Comparison of ENCODE assay signal across 22 cellular contexts in genomic region chr3:120163023-120163422, GRCh38.
A peak's percentile ranks its signal among the peaks of the same experiment; 100 is the strongest.
DNase-seq lines count a peak whose midpoint lies in the region; ATAC-seq and TF ChIP-seq lines count a peak whose summit lies in the region.
"Had no signal": no experiment of that assay in that cellular context is flagged by ENCODE, and none has a peak within 500 bp of the region (broad histone marks: within the 10 kb centered on the region; RNA-seq: fewer than 3 reads in every experiment).

No MANE protein-coding gene starts in this region.

- ATAC-seq in IMR-90 (ENCODE audit: low read depth) (no peak), mucosa of descending colon (peak; percentile 39), GM19351 (IDR thresholded peaks at IDR 0.05; ENCODE audit: unreplicated experiment) (no peak)
- ATAC-seq: PC-3, T-cell had no signal

- no peak overlapping the region for H3K4me2 ChIP-seq in IMR-90 (ENCODE audit: low read depth, low read length)

- in situ Hi-C loops in IMR-90 (cut with MboI; ENCODE audit: low sequenced_read_pairs), result no loop called here

- H3K23ac ChIP-seq in IMR-90 (ENCODE audit: low read depth, low read length), result no peak overlapping the region

- peak overlapping the region; percentile 63 for H4K91ac ChIP-seq in IMR-90 (ENCODE audit: insufficient read depth, low read depth, low read length)

- no TSS peak for BruUV-seq in IMR-90 (replicated peaks; lab: Mats Ljungman, UMichigan)

- H2BK5ac ChIP-seq in IMR-90 (ENCODE audit: low read depth, low read length, poor library complexity, severe bottlenecking), result no peak overlapping the region

- intact Hi-C loops in IMR-90 (cut with micrococcal nuclease), result no loop called here
- intact Hi-C loops in mucosa of descending colon (cut with DNase I, micrococcal nuclease), result no loop called here

- H3K56ac ChIP-seq in IMR-90 (ENCODE audit: extremely low read depth, insufficient read depth, low read length), result no peak overlapping the region

- peak overlapping the region; percentile 75 for H3K18ac ChIP-seq in IMR-90 (ENCODE audit: low read depth, low read length)

- H3K4me3 ChIP-seq in IMR-90 (ENCODE audit: insufficient read depth, low read depth, low read length), result no peak overlapping the region
- peak overlapping the region; percentile 27 for H3K4me3 ChIP-seq in endodermal cell (ENCODE audit: low read length)
- H3K4me3 ChIP-seq in mucosa of descending colon, result no peak overlapping the region
- H3K4me3 ChIP-seq: GM23248, HAP-1 had no signal

- H3K36me3 ChIP-seq in IMR-90 (ENCODE audit: control insufficient read depth, insufficient read depth, low read length), result no peaks in the 10 kb centered on the region
- H3K36me3 ChIP-seq in endodermal cell (ENCODE audit: control insufficient read depth, insufficient read depth, low read length), result no peaks in the 10 kb centered on the region
- no peaks in the 10 kb centered on the region for H3K36me3 ChIP-seq in mucosa of descending colon (ENCODE audit: low read depth)
- H3K36me3 ChIP-seq: HAP-1 had no signal

- peaks cover 20% of the 10 kb centered on the region for H3K4me1 ChIP-seq in IMR-90 (ENCODE audit: control insufficient read depth, insufficient read depth, low read length)
- no peaks in the 10 kb centered on the region for H3K4me1 ChIP-seq in endodermal cell (ENCODE audit: control insufficient read depth, insufficient read depth, low read length)
- no peaks in the 10 kb centered on the region for H3K4me1 ChIP-seq in mucosa of descending colon (ENCODE audit: low read depth)
- H3K4me1 ChIP-seq: HAP-1 had no signal

- no peak overlapping the region for H2AFZ ChIP-seq in IMR-90 (replicated peaks; ENCODE audit: low read length, poor library complexity)
- H2AFZ ChIP-seq: GM23248 had no signal

- DNase-seq in IMR-90 (no peak), endodermal cell (no peak), mucosa of descending colon (no peak), GM10248 (ENCODE audit: extremely low spot score) (no peak), NOMO-1 (lab: John Stamatoyannopoulos, UW; ENCODE audit: unreplicated experiment in 2 of 2) (no peak), DMS79 treated with DMSO at 0.1 percent for 48 hours (lab: John Stamatoyannopoulos, UW) (no peak)
- DNase-seq: DMS 273 treated with DMSO at 0.1 percent for 48 hours, DND-41, NCI-H1105, NCI-H146, NCI-H2029 treated with DMSO at 0.1 percent for 48 hours, NCI-H2171 treated with DMSO at 0.1 percent for 48 hours, NCI-H524 treated with DMSO at 0.1 percent for 48 hours, NCI-H82, PC-3, T-cell had no signal

- TF ChIP-seq RAD21 in IMR-90 (IDR thresholded peaks at IDR 0.05; ENCODE audit: low read length), result no peak

- H3K14ac ChIP-seq in IMR-90 (replicated peaks; ENCODE audit: low read depth, low read length), result peak overlapping the region; percentile 48; the same call in 1 of the 2 replicates

- H3K4ac ChIP-seq in IMR-90 (ENCODE audit: low read depth, low read length), result peak overlapping the region; percentile 34; the same call in 1 of the 2 replicates

- H3K4me3 Mint-ChIP-seq in endodermal cell, result peak overlapping the region; percentile 4
- H3K4me3 Mint-ChIP-seq: B cell, T-cell had no signal

- dilution Hi-C loops in IMR-90 (cut with HindIII; ENCODE audit: low sequenced_read_pairs, unreplicated experiment), result no loop called here

- peak overlapping the region; percentile 40; the same call in 1 of the 2 replicates for H4K5ac ChIP-seq in IMR-90 (ENCODE audit: low read depth, low read length)

- H3K27me3 ChIP-seq in IMR-90 (ENCODE audit: control insufficient read depth, insufficient read depth, low read length) (no peaks in the 10 kb centered on the region), endodermal cell (ENCODE audit: control insufficient read depth, insufficient read depth, low read length, poor library complexity, severe bottlenecking) (no peaks in the 10 kb centered on the region)

- no peaks in the 10 kb centered on the region for H4K20me1 ChIP-seq in IMR-90 (ENCODE audit: insufficient read depth, low read length)

- no peaks in the 10 kb centered on the region for H3K79me1 ChIP-seq in IMR-90 (ENCODE audit: low read depth in 1 of 2, low read length in 2 of 2)

- peak overlapping the region; percentile 84 for H2BK120ac ChIP-seq in IMR-90 (ENCODE audit: low read depth, low read length)

- H2BK15ac ChIP-seq in IMR-90 (ENCODE audit: low read depth, low read length), result peak overlapping the region; percentile 70; the same call in 1 of the 3 replicates

- no peaks in the 10 kb centered on the region for H3K9me3 Mint-ChIP-seq in endodermal cell
- H3K9me3 Mint-ChIP-seq: T-cell had no signal

- CTCF ChIA-PET in IMR-90 (lab: Yijun Ruan, JAX) (no interaction called here), GM10248 (lab: Yijun Ruan, JAX) (no interaction called here)

- H3K9me1 ChIP-seq in IMR-90 (ENCODE audit: insufficient read depth, low read length), result peaks cover 5% of the 10 kb centered on the region

- no peaks in the 10 kb centered on the region for H3K9me3 ChIP-seq in IMR-90 (ENCODE audit: control insufficient read depth, insufficient read depth, low read length)
- no peaks in the 10 kb centered on the region for H3K9me3 ChIP-seq in endodermal cell (ENCODE audit: control insufficient read depth, low read length)
- no peaks in the 10 kb centered on the region for H3K9me3 ChIP-seq in mucosa of descending colon
- H3K9me3 ChIP-seq: HAP-1 had no signal

- H3K27ac ChIP-seq in 22Rv1 (peak overlapping the region; percentile 64), IMR-90 (ENCODE audit: insufficient read depth, low read length) (no peak overlapping the region), endodermal cell (ENCODE audit: low read depth, low read length) (no peak overlapping the region)

- no peak overlapping the region for H2AK9ac ChIP-seq in IMR-90 (replicated peaks; ENCODE audit: low read depth, low read length, poor library complexity)

- peaks cover 21% of the 10 kb centered on the region for H3K4me1 Mint-ChIP-seq in endodermal cell
- H3K4me1 Mint-ChIP-seq: T-cell had no signal

- H3K9ac ChIP-seq in IMR-90 (ENCODE audit: low read depth, low read length) (no peak overlapping the region), endodermal cell (ENCODE audit: extremely low read depth, low read length, poor library complexity, severe bottlenecking) (no peak overlapping the region)
- H3K9ac ChIP-seq: GM23248 had no signal

- no peaks in the 10 kb centered on the region for H3K27me3 Mint-ChIP-seq in endodermal cell (ENCODE audit: insufficient read depth)
- H3K27me3 Mint-ChIP-seq: IgD-negative memory B cell had no signal

- H2AK5ac ChIP-seq in IMR-90 (ENCODE audit: low read depth, low read length), result peak overlapping the region; percentile 61; the same call in 1 of the 2 replicates

- H2BK20ac ChIP-seq in IMR-90 (ENCODE audit: low read depth, low read length), result peak overlapping the region; percentile 49; the same call in 1 of the 2 replicates

- no peak for TF ChIP-seq POLR2A in IMR-90 (IDR thresholded peaks at IDR 0.05; ENCODE audit: low read depth, low read length)

- H3K27ac Mint-ChIP-seq in endodermal cell, result peak overlapping the region; percentile 11
- H3K27ac Mint-ChIP-seq: B cell, IgD-negative memory B cell, T-cell had no signal

- POLR2A ChIA-PET in IMR-90 (lab: Charles Lee; ENCODE audit: unreplicated experiment) (no interaction called here), GM10248 (lab: Yijun Ruan, JAX) (no interaction called here)

- H3K36me3 Mint-ChIP-seq in endodermal cell (ENCODE audit: low read depth), result no peaks in the 10 kb centered on the region
- H3K36me3 Mint-ChIP-seq: IgD-negative memory B cell, T-cell had no signal

- TF ChIP-seq CTCF in 22Rv1 (IDR thresholded peaks at IDR 0.05) (no peak), IMR-90 (conservative IDR thresholded peaks at IDR 0.05; ENCODE audit: low read depth, low read length) (no peak), endodermal cell (conservative IDR thresholded peaks at IDR 0.05) (no peak), mucosa of descending colon (IDR thresholded peaks at IDR 0.05) (no peak), GM10248 (IDR thresholded peaks at IDR 0.05; ENCODE audit: control extremely low read depth, extremely low read depth, low read depth, missing control alignments) (no peak)

- no peak overlapping the region for H4K8ac ChIP-seq in IMR-90 (ENCODE audit: low read depth in 2 of 2, low read length in 2 of 2)

- 100% methylated on average over 2 of the region's 4 CpGs; no CpG with 5 or more reads in 1 of the 2 experiments for WGBS in IMR-90 (ENCODE audit: extremely low coverage in 2 of 2, insufficient read length in 1 of 2), 2 experiments
- 82 to 100% methylated on average over 1 to 4 of the region's 4 CpGs for WGBS in endodermal cell (ENCODE audit: insufficient coverage in 1 of 2, insufficient read length in 1 of 2), 2 experiments

TF ChIP-seq in IMR-90, 13 proteins besides CTCF, POLR2A, EP300 and RAD21:
- no peak for TF ChIP-seq CHD1 (IDR thresholded peaks at IDR 0.05; ENCODE audit: low read depth, low read length)
- TF ChIP-seq MAZ (IDR thresholded peaks at IDR 0.05; ENCODE audit: borderline replicate concordance, low read depth, low read length), result no peak
